ENCODE assay signal across 13 cellular contexts in genomic region chr9:114850871-114851270, GRCh38. TPM values are rescaled to one million over a fixed set of nuclear protein-coding genes. Genes with fewer than 3 reads are reported as not detected.
DNase-seq lines count a peak whose midpoint lies in the region; ATAC-seq, FAIRE-seq and TF ChIP-seq lines count a peak whose summit lies in the region.
"Had no signal": no experiment of that assay in that cellular context is flagged by ENCODE, and none has a peak within 500 bp of the region (broad histone marks: within the 10 kb centered on the region; RNA-seq: fewer than 3 reads in every experiment).

No MANE protein-coding gene starts in this region.

- no peaks in the 10 kb centered on the region for H3F3A ChIP-seq in PC-3 (ENCODE audit: low read length, unreplicated experiment)

- H3K27me3 Mint-ChIP-seq in activated naive CD4-positive, alpha-beta T cell treated with anti-CD3 and anti-CD28 coated beads, Interleukin-2, amount 50 U/mL, for 24 hours, result no peaks in the 10 kb centered on the region
- H3K27me3 Mint-ChIP-seq in activated naive CD4-positive, alpha-beta T cell treated with anti-CD3 and anti-CD28 coated beads, Interleukin-2, amount 10 ng/mL, durations not matched to agents 7 days and 5 days, result peaks cover 9% of the 10 kb centered on the region
- H3K27me3 Mint-ChIP-seq in stimulated activated naive CD8-positive, alpha-beta T cell treated with anti-CD3 and anti-CD28 coated beads, Interleukin-15, Interleukin-2, amounts not matched to agents 100 ng/mL and 50 ng/mL, for 24 hours, result no peaks in the 10 kb centered on the region

- no peak for DNase-seq in activated naive CD4-positive, alpha-beta T cell treated with anti-CD3 and anti-CD28 coated beads, Interleukin-2, amount 10 ng/mL, durations not matched to agents 7 days and 5 days
- DNase-seq in PC-3 (peak; percentile 2), endothelial cell of umbilical vein (ENCODE audit: low read depth, low spot score) (peak; percentile 24), pons (ENCODE audit: low spot score) (no peak), testis (no peak)
- no peak for DNase-seq in activated CD4-positive, CD25-positive, alpha-beta regulatory T cell (lab: John Stamatoyannopoulos, UW)
- DNase-seq: activated CD4-positive, CD25-positive, alpha-beta regulatory T cell treated with anti-CD3 and anti-CD28 coated beads, Interleukin-2, amount 50 U/mL, for 72 hours; stimulated activated naive B cell treated with anti-CD40 and anti-IgM and Interleukin-4, amounts not matched to agents 10 μg/mL and 1 μg/mL and 100 μg/mL, for 72 hours had no signal

- no peaks in the 10 kb centered on the region for H4K20me1 ChIP-seq in PC-3 (ENCODE audit: low read length)
- H4K20me1 ChIP-seq in endothelial cell of umbilical vein (replicated peaks; ENCODE audit: control insufficient read depth, extremely low read depth, insufficient read depth, low read length), result no peaks in the 10 kb centered on the region

- TF ChIP-seq POLR2A in endothelial cell of umbilical vein (IDR thresholded peaks at IDR 0.05; ENCODE audit: low read depth, low read length) (no peak), testis (IDR thresholded peaks at IDR 0.05) (no peak)

- no peaks in the 10 kb centered on the region for H3K9me3 Mint-ChIP-seq in activated naive CD4-positive, alpha-beta T cell treated with anti-CD3 and anti-CD28 coated beads, Interleukin-2, amount 50 U/mL, for 24 hours
- peaks cover 2% of the 10 kb centered on the region for H3K9me3 Mint-ChIP-seq in activated naive CD4-positive, alpha-beta T cell treated with anti-CD3 and anti-CD28 coated beads, Interleukin-2, amount 10 ng/mL, durations not matched to agents 7 days and 5 days
- H3K9me3 Mint-ChIP-seq in stimulated activated naive CD8-positive, alpha-beta T cell treated with anti-CD3 and anti-CD28 coated beads, Interleukin-15, Interleukin-2, amounts not matched to agents 100 ng/mL and 50 ng/mL, for 24 hours, result no peaks in the 10 kb centered on the region
- H3K9me3 Mint-ChIP-seq: stimulated activated naive B cell treated with anti-CD40 and anti-IgM and Interleukin-4, amounts not matched to agents 10 μg/mL and 1 μg/mL and 100 μg/mL, for 72 hours had no signal

- POLR2A ChIA-PET in PC-3 (lab: Charles Lee; ENCODE audit: unreplicated experiment) (no interaction called here), endothelial cell of umbilical vein (lab: Charles Lee) (no interaction called here)

- ATAC-seq in PC-3, result peak; percentile 21
- ATAC-seq: stimulated activated naive B cell treated with anti-CD40 and anti-IgM and Interleukin-4, amounts not matched to agents 10 μg/mL and 1 μg/mL and 100 μg/mL, for 72 hours had no signal

- CTCF ChIA-PET in activated naive CD4-positive, alpha-beta T cell treated with anti-CD3 and anti-CD28 coated beads, Interleukin-2, amount 10 ng/mL, durations not matched to agents 7 days and 5 days (lab: Charles Lee), result no interaction called here
- CTCF ChIA-PET in PC-3 (lab: Charles Lee) (no interaction called here), endothelial cell of umbilical vein (lab: Charles Lee) (no interaction called here)

- H3K4me1 Mint-ChIP-seq in activated naive CD4-positive, alpha-beta T cell treated with anti-CD3 and anti-CD28 coated beads, Interleukin-2, amount 50 U/mL, for 24 hours, result peaks cover 20% of the 10 kb centered on the region
- H3K4me1 Mint-ChIP-seq in activated naive CD4-positive, alpha-beta T cell treated with anti-CD3 and anti-CD28 coated beads, Interleukin-2, amount 10 ng/mL, durations not matched to agents 7 days and 5 days, result peaks cover 5% of the 10 kb centered on the region
- H3K4me1 Mint-ChIP-seq in stimulated activated naive CD8-positive, alpha-beta T cell treated with anti-CD3 and anti-CD28 coated beads, Interleukin-15, Interleukin-2, amounts not matched to agents 100 ng/mL and 50 ng/mL, for 24 hours (ENCODE audit: low read depth), result peaks cover 27% of the 10 kb centered on the region

- no peaks in the 10 kb centered on the region for H3K9me1 ChIP-seq in endothelial cell of umbilical vein (replicated peaks; ENCODE audit: control insufficient read depth, extremely low read depth, insufficient read depth, low read length)

- H3K4me2 ChIP-seq in PC-3 (ENCODE audit: low read length) (peak overlapping the region; percentile 48; the same call in 1 of the 2 replicates), endothelial cell of umbilical vein (ENCODE audit: insufficient read depth, low read length) (no peak overlapping the region)
- H3K4me2 ChIP-seq: KMS-11 had no signal

- peak overlapping the region; percentile 37; the same call in 1 of the 2 replicates for H3K9ac ChIP-seq in PC-3 (ENCODE audit: low read length)
- H3K9ac ChIP-seq in endothelial cell of umbilical vein (replicated peaks; ENCODE audit: extremely low read depth, insufficient read depth, low read length), result no peak overlapping the region
- H3K9ac ChIP-seq: KMS-11 had no signal

- TF ChIP-seq CTCF in PC-3 (conservative IDR thresholded peaks at IDR 0.05; ENCODE audit: low read depth, low read length) (no peak), endothelial cell of umbilical vein (IDR thresholded peaks at IDR 0.05; ENCODE audit: extremely low read depth in 1 of 2, insufficient read depth in 1 of 2, low read depth in 1 of 2, low read length in 2 of 2) (no peak), testis (IDR thresholded peaks at IDR 0.05) (no peak)

- no TSS peak for BruUV-seq in PC-3 (replicated peaks; lab: Mats Ljungman, UMichigan)
- no TSS peak for BruUV-seq in endothelial cell of umbilical vein (replicated peaks; lab: Mats Ljungman, UMichigan)

- H3K79me2 ChIP-seq in PC-3 (ENCODE audit: low read length), result no peaks in the 10 kb centered on the region
- H3K79me2 ChIP-seq in endothelial cell of umbilical vein (ENCODE audit: control insufficient read depth, insufficient read depth, low read length), result no peaks in the 10 kb centered on the region

- FAIRE-seq in endothelial cell of umbilical vein (lab: Jason Lieb, UNC), result no peak
- FAIRE-seq: GM12892 had no signal

- H3K4me1 ChIP-seq in PC-3 (ENCODE audit: insufficient read depth, low read length) (peaks cover 35% of the 10 kb centered on the region), endothelial cell of umbilical vein (ENCODE audit: control insufficient read depth, extremely low read depth, insufficient read depth, low read length) (peaks cover 9% of the 10 kb centered on the region), testis (no peaks in the 10 kb centered on the region)

- no peaks in the 10 kb centered on the region for H3K9me3 ChIP-seq in PC-3 (ENCODE audit: low read length)
- H3K9me3 ChIP-seq in endothelial cell of umbilical vein (replicated peaks; ENCODE audit: control insufficient read depth, insufficient read depth, low read length), result no peaks in the 10 kb centered on the region
- no peaks in the 10 kb centered on the region for H3K9me3 ChIP-seq in testis

- H3K27me3 ChIP-seq in PC-3 (ENCODE audit: low read length), result no peaks in the 10 kb centered on the region
- no peaks in the 10 kb centered on the region for H3K27me3 ChIP-seq in endothelial cell of umbilical vein (ENCODE audit: control insufficient read depth in 2 of 2, insufficient read depth in 2 of 2, low read length in 2 of 2)
- no peaks in the 10 kb centered on the region for H3K27me3 ChIP-seq in testis

- H3K27ac ChIP-seq in PC-3 (ENCODE audit: low read length), result peak overlapping the region; percentile 65
- H3K27ac ChIP-seq in endothelial cell of umbilical vein (ENCODE audit: insufficient read depth, low read depth, low read length), result no peak overlapping the region
- H3K27ac ChIP-seq in testis, result no peak overlapping the region
- H3K27ac ChIP-seq: KMS-11 had no signal

- no peaks in the 10 kb centered on the region for H3K9me2 ChIP-seq in PC-3 (replicated peaks; ENCODE audit: low read length)

- intact Hi-C loops in PC-3 (cut with micrococcal nuclease), result loop anchor here (5.0 to 10.0 kb wide), 2 partner anchors 46 to 109 kb away; partner anchors contain the start of gene TNFSF15
- intact Hi-C loops in endothelial cell of umbilical vein (cut with micrococcal nuclease), result no loop called here
- intact Hi-C loops in testis (cut with DNase I; ENCODE audit: low total_unique reads), result no loop called here

- H2AFZ ChIP-seq in PC-3 (ENCODE audit: low read length) (no peak overlapping the region), endothelial cell of umbilical vein (ENCODE audit: low read depth, low read length) (no peak overlapping the region)

- no peaks in the 10 kb centered on the region for H3K36me3 Mint-ChIP-seq in activated naive CD4-positive, alpha-beta T cell treated with anti-CD3 and anti-CD28 coated beads, Interleukin-2, amount 50 U/mL, for 24 hours
- peaks cover 2% of the 10 kb centered on the region for H3K36me3 Mint-ChIP-seq in activated naive CD4-positive, alpha-beta T cell treated with anti-CD3 and anti-CD28 coated beads, Interleukin-2, amount 10 ng/mL, durations not matched to agents 7 days and 5 days
- H3K36me3 Mint-ChIP-seq in stimulated activated naive CD8-positive, alpha-beta T cell treated with anti-CD3 and anti-CD28 coated beads, Interleukin-15, Interleukin-2, amounts not matched to agents 100 ng/mL and 50 ng/mL, for 24 hours (ENCODE audit: low read depth), result no peaks in the 10 kb centered on the region
- H3K36me3 Mint-ChIP-seq: stimulated activated naive B cell treated with anti-CD40 and anti-IgM and Interleukin-4, amounts not matched to agents 10 μg/mL and 1 μg/mL and 100 μg/mL, for 72 hours had no signal

- peak overlapping the region; percentile 69 for H3K27ac Mint-ChIP-seq in activated naive CD4-positive, alpha-beta T cell treated with anti-CD3 and anti-CD28 coated beads, Interleukin-2, amount 50 U/mL, for 24 hours
- H3K27ac Mint-ChIP-seq in activated naive CD4-positive, alpha-beta T cell treated with anti-CD3 and anti-CD28 coated beads, Interleukin-2, amount 10 ng/mL, durations not matched to agents 7 days and 5 days, result no peak overlapping the region
- peak overlapping the region; percentile 81 for H3K27ac Mint-ChIP-seq in stimulated activated naive CD8-positive, alpha-beta T cell treated with anti-CD3 and anti-CD28 coated beads, Interleukin-15, Interleukin-2, amounts not matched to agents 100 ng/mL and 50 ng/mL, for 24 hours
- H3K27ac Mint-ChIP-seq: progenitor cell of endocrine pancreas; stimulated activated naive B cell treated with anti-CD40 and anti-IgM and Interleukin-4, amounts not matched to agents 10 μg/mL and 1 μg/mL and 100 μg/mL, for 72 hours had no signal

- WGBS in testis, 2 donors, result 83 to 92% methylated on average over 2 of the region's 2 CpGs

- peak overlapping the region; percentile 1 for H3K4me3 Mint-ChIP-seq in activated naive CD4-positive, alpha-beta T cell treated with anti-CD3 and anti-CD28 coated beads, Interleukin-2, amount 50 U/mL, for 24 hours
- H3K4me3 Mint-ChIP-seq in activated naive CD4-positive, alpha-beta T cell treated with anti-CD3 and anti-CD28 coated beads, Interleukin-2, amount 10 ng/mL, durations not matched to agents 7 days and 5 days, result no peak overlapping the region
- peak overlapping the region; percentile 10 for H3K4me3 Mint-ChIP-seq in stimulated activated naive CD8-positive, alpha-beta T cell treated with anti-CD3 and anti-CD28 coated beads, Interleukin-15, Interleukin-2, amounts not matched to agents 100 ng/mL and 50 ng/mL, for 24 hours
- H3K4me3 Mint-ChIP-seq: stimulated activated naive B cell treated with anti-CD40 and anti-IgM and Interleukin-4, amounts not matched to agents 10 μg/mL and 1 μg/mL and 100 μg/mL, for 72 hours had no signal

- dilution Hi-C loops in endothelial cell of umbilical vein (cut with MboI; ENCODE audit: extremely low pct_ligation_motif_present, low sequenced_read_pairs), result no loop called here

- H3K4me3 ChIP-seq in PC-3 (ENCODE audit: low read length) (no peak overlapping the region), endothelial cell of umbilical vein (replicated peaks in 1 of 3; ENCODE audit: insufficient read depth in 1 of 3, low read depth in 1 of 3, low read length in 3 of 3) (no peak overlapping the region), testis (no peak overlapping the region)

- H3K36me3 ChIP-seq in PC-3 (ENCODE audit: low read depth, low read length) (no peaks in the 10 kb centered on the region), endothelial cell of umbilical vein (ENCODE audit: control insufficient read depth in 2 of 2, extremely low read depth in 1 of 2, insufficient read depth in 2 of 2, low read length in 2 of 2) (no peaks in the 10 kb centered on the region), testis (ENCODE audit: low read depth, missing control alignments) (no peaks in the 10 kb centered on the region)

RNA-seq across cellular contexts. Expression of gene TNFSF15, which starts 45.0 kb away (rescaled TPM):
- 1.7 and 2.2 TPM in 2 replicates for total RNA-seq in PC-3 (2014; rRNA removed)
- total RNA-seq in endothelial cell of umbilical vein, result 13.6 and 14.3 TPM in 2 replicates
- 7.3 and 8.4 TPM in 2 replicates for polyA plus RNA-seq in endothelial cell of umbilical vein
- 6.1 and 7.4 TPM in 2 replicates for polyA plus RNA-seq in endothelial cell of umbilical vein (2011; cell fraction: cytosol; rRNA removed)
- polyA plus RNA-seq in endothelial cell of umbilical vein (2011; cell fraction: nucleus; rRNA removed), result 19.5 and 23.9 TPM in 2 replicates
- 25.3 and 36.9 TPM in 2 replicates for polyA plus RNA-seq in endothelial cell of umbilical vein (2012)
- 16.4 and 19.0 TPM in 2 replicates for polyA minus RNA-seq in endothelial cell of umbilical vein
- polyA minus RNA-seq in endothelial cell of umbilical vein (2011; cell fraction: cytosol; rRNA and poly(A)+ RNA removed), result not detected
- polyA minus RNA-seq in endothelial cell of umbilical vein (2011; cell fraction: nucleus; rRNA and poly(A)+ RNA removed), result 20.4 and 25.1 TPM in 2 replicates
- under 1 TPM in 1 of 2 donors, not detected in 1; 0.06 TPM for total RNA-seq in testis
- polyA plus RNA-seq in testis (ENCODE audit: insufficient read depth, low read depth, low replicate concordance), result 0.40 TPM

Comparison
In these comparisons a context has a peak if more than half of its experiments do, and no peak if none do; other contexts are left out.
1. DNase-seq: peak in PC-3 (single experiment) and endothelial cell of umbilical vein (single experiment); none in activated naive CD4-positive, alpha-beta T cell treated with anti-CD3 and anti-CD28 coated beads, Interleukin-2, amount 10 ng/mL, durations not matched to agents 7 days and 5 days (single experiment), activated CD4-positive, CD25-positive, alpha-beta regulatory T cell (0 of 4), pons (single experiment) and testis (single experiment).